25 cellular contexts compared by ENCODE assay signal in genomic region chr2:132479140-132479539, GRCh38.
DNase-seq lines count a peak whose midpoint lies in the region; TF ChIP-seq lines count a peak whose summit lies in the region.
"Had no signal": no experiment of that assay in that cellular context is flagged by ENCODE, and none has a peak within 500 bp of the region (broad histone marks: within the 10 kb centered on the region; RNA-seq: fewer than 3 reads in every experiment).

No MANE protein-coding gene starts in this region.

- peak overlapping the region; percentile 2 for H3K4me3 Mint-ChIP-seq in progenitor cell of endocrine pancreas (ENCODE audit: low read depth)
- H3K4me3 Mint-ChIP-seq in osteocyte (ENCODE audit: unreplicated experiment) = no peak overlapping the region
- H3K4me3 Mint-ChIP-seq: activated naive CD8-positive, alpha-beta T cell; effector memory CD8-positive, alpha-beta T cell; nephron progenitor cell; stimulated activated naive B cell treated with anti-CD40 and anti-IgM and Interleukin-4, amounts not matched to agents 10 μg/mL and 1 μg/mL and 100 μg/mL, for 72 hours had no signal

- H3K4me1 Mint-ChIP-seq in progenitor cell of endocrine pancreas (ENCODE audit: low read depth) (peaks cover 23% of the 10 kb centered on the region), osteocyte (ENCODE audit: unreplicated experiment) (no peaks in the 10 kb centered on the region)
- H3K4me1 Mint-ChIP-seq: nephron progenitor cell; stimulated activated naive B cell treated with anti-CD40 and anti-IgM and Interleukin-4, amounts not matched to agents 10 μg/mL and 1 μg/mL and 100 μg/mL, for 72 hours had no signal

- H3K27ac Mint-ChIP-seq in progenitor cell of endocrine pancreas = peak overlapping the region; percentile 12
- no peak overlapping the region for H3K27ac Mint-ChIP-seq in osteocyte (ENCODE audit: unreplicated experiment)
- H3K27ac Mint-ChIP-seq: activated naive CD8-positive, alpha-beta T cell; effector memory CD8-positive, alpha-beta T cell; nephron progenitor cell; stimulated activated naive B cell treated with anti-CD40 and anti-IgM and Interleukin-4, amounts not matched to agents 10 μg/mL and 1 μg/mL and 100 μg/mL, for 72 hours had no signal

- no peak for TF ChIP-seq CTCF in progenitor cell of endocrine pancreas (IDR thresholded peaks at IDR 0.05; ENCODE audit: unreplicated experiment)
- no peak for TF ChIP-seq CTCF in osteocyte (IDR thresholded peaks at IDR 0.05)
- no peak for TF ChIP-seq CTCF in GM13976 (IDR thresholded peaks at IDR 0.05; ENCODE audit: borderline replicate concordance, control extremely low read depth, extremely low read depth, insufficient read depth, missing control alignments)

- no peaks in the 10 kb centered on the region for H3K27me3 Mint-ChIP-seq in progenitor cell of endocrine pancreas
- no peaks in the 10 kb centered on the region for H3K27me3 Mint-ChIP-seq in osteocyte (ENCODE audit: unreplicated experiment)
- H3K27me3 Mint-ChIP-seq: activated naive CD8-positive, alpha-beta T cell; effector memory CD8-positive, alpha-beta T cell; stimulated activated naive B cell treated with anti-CD40 and anti-IgM and Interleukin-4, amounts not matched to agents 10 μg/mL and 1 μg/mL and 100 μg/mL, for 72 hours had no signal

- H3K36me3 Mint-ChIP-seq in progenitor cell of endocrine pancreas (ENCODE audit: insufficient read depth) = no peaks in the 10 kb centered on the region
- H3K36me3 Mint-ChIP-seq in osteocyte (ENCODE audit: unreplicated experiment) = no peaks in the 10 kb centered on the region
- H3K36me3 Mint-ChIP-seq: activated naive CD8-positive, alpha-beta T cell; stimulated activated naive B cell treated with anti-CD40 and anti-IgM and Interleukin-4, amounts not matched to agents 10 μg/mL and 1 μg/mL and 100 μg/mL, for 72 hours had no signal

- DNase-seq in NCI-H1092 treated with DMSO at 0.1 percent for 48 hours (lab: John Stamatoyannopoulos, UW) (peak; percentile 46), NCI-H1092 (lab: John Stamatoyannopoulos, UW) (no peak), NCI-H748 (lab: John Stamatoyannopoulos, UW; ENCODE audit: unreplicated experiment) (peak; percentile 55), astrocyte of the hippocampus (ENCODE audit: low read depth, low spot score) (peak; percentile 67), progenitor cell of endocrine pancreas (ENCODE audit: low spot score, unreplicated experiment) (no peak), SW480 (ENCODE audit: low spot score) (no peak), osteocyte (ENCODE audit: extremely low spot score, unreplicated experiment) (no peak), GM13976 (ENCODE audit: low spot score) (no peak)
- DNase-seq: 8988T; activated CD4-positive, alpha-beta T cell treated with anti-CD3 and anti-CD28 coated beads for 4 hours; activated T-cell treated with anti-CD3 and anti-CD28 coated beads for 4 hours; aorta; central memory CD4-positive, alpha-beta T cell; effector memory CD8-positive, alpha-beta T cell; EL; left colon; NCI-H2081 treated with DMSO at 0.1 percent for 48 hours; NCI-H524; nephron progenitor cell; retina; Right ventricle myocardium superior; stimulated activated naive B cell treated with anti-CD40 and anti-IgM and Interleukin-4, amounts not matched to agents 10 μg/mL and 1 μg/mL and 100 μg/mL, for 72 hours; T-helper 9 cell; WERI-Rb-1 had no signal

- H3K9me3 Mint-ChIP-seq in progenitor cell of endocrine pancreas (ENCODE audit: low read depth) (no peaks in the 10 kb centered on the region), osteocyte (ENCODE audit: unreplicated experiment) (peaks cover 9% of the 10 kb centered on the region)
- H3K9me3 Mint-ChIP-seq: effector memory CD8-positive, alpha-beta T cell; nephron progenitor cell had no signal

- in situ Hi-C loops in GM13976 (cut with MboI; ENCODE audit: low sequenced_read_pairs, unreplicated experiment) = no loop called here

Comparison
In these comparisons a context has a peak if more than half of its experiments do, and no peak if none do; other contexts are left out.
1. DNase-seq: peak in NCI-H1092 treated with DMSO at 0.1 percent for 48 hours (single experiment), NCI-H748 (single experiment) and astrocyte of the hippocampus (single experiment); none in NCI-H1092 (single experiment), progenitor cell of endocrine pancreas (single experiment), SW480 (single experiment), osteocyte (single experiment) and GM13976 (single experiment).